Comparison of ENCODE assay signal across 15 cellular contexts in the genomic region with DNA sequence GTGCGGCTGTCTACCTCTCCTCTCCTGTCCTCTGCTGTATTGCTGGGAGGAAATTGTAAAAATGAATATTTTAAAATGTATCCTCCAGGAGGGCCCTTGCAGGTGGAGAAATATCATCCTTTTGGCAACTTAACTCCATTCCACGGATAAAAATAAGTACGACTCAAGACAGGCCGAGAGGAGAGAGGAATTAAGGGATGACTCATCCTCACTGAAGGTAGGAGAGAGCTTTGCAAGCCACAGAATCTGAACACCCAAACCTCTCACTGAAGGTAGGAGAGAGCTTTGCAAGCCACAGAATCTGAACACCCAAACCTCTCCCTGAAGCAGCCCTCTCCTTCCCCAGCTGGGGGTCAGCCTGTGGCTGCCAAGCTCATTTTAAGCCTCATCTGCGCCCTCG. TPM values are rescaled to one million over a fixed set of nuclear protein-coding genes. Genes with fewer than 3 reads are reported as not detected.
DNase-seq lines count a peak whose midpoint lies in the region; ATAC-seq and TF ChIP-seq lines count a peak whose summit lies in the region.
"Had no signal": no experiment of that assay in that cellular context is flagged by ENCODE, and none has a peak within 500 bp of the region (broad histone marks: within the 10 kb centered on the region; RNA-seq: fewer than 3 reads in every experiment).

No MANE protein-coding gene starts in this region.

- H3K36me3 Mint-ChIP-seq in activated naive CD4-positive, alpha-beta T cell treated with anti-CD3 and anti-CD28 coated beads, Interleukin-2, amount 50 U/mL, for 24 hours: peaks cover 14% of the 10 kb centered on the region
- H3K36me3 Mint-ChIP-seq: activated naive CD8-positive, alpha-beta T cell had no signal

- DNase-seq in activated naive CD4-positive, alpha-beta T cell (lab: John Stamatoyannopoulos, UW): no peak
- peak; percentile 43 for DNase-seq in iris pigment epithelial cell (ENCODE audit: low read depth)
- no peak for DNase-seq in left colon
- no peak for DNase-seq in Kasumi-1 (lab: John Stamatoyannopoulos, UW)
- DNase-seq: colonic mucosa, H7, lower lobe of right lung, NCI-H187 treated with DMSO at 0.1 percent for 48 hours, small intestine, stomach had no signal

- intact Hi-C loops in left colon (cut with DNase I, micrococcal nuclease): no loop called here

- TF ChIP-seq CTCF in VCaP (conservative IDR thresholded peaks at IDR 0.05): no peak

- ATAC-seq in left colon (no peak), GM19395 (IDR thresholded peaks at IDR 0.05; ENCODE audit: unreplicated experiment) (no peak)
- ATAC-seq: lower lobe of right lung had no signal

- peak overlapping the region; percentile 74 for H3K27ac Mint-ChIP-seq in activated naive CD4-positive, alpha-beta T cell treated with anti-CD3 and anti-CD28 coated beads, Interleukin-2, amount 50 U/mL, for 24 hours
- H3K27ac Mint-ChIP-seq: activated naive CD8-positive, alpha-beta T cell had no signal

- H3K27ac ChIP-seq in VCaP (peak overlapping the region; percentile 51), temporal lobe (ENCODE audit: low read depth, low read length) (peak overlapping the region; percentile 69)
- H3K27ac ChIP-seq: colonic mucosa, lower lobe of right lung had no signal

- H3K4me3 Mint-ChIP-seq in activated naive CD4-positive, alpha-beta T cell treated with anti-CD3 and anti-CD28 coated beads, Interleukin-2, amount 50 U/mL, for 24 hours: no peak overlapping the region
- H3K4me3 Mint-ChIP-seq: activated naive CD8-positive, alpha-beta T cell had no signal

- H3K4me1 Mint-ChIP-seq in activated naive CD4-positive, alpha-beta T cell treated with anti-CD3 and anti-CD28 coated beads, Interleukin-2, amount 50 U/mL, for 24 hours: no peaks in the 10 kb centered on the region

- no peaks in the 10 kb centered on the region for H3K9me3 Mint-ChIP-seq in activated naive CD4-positive, alpha-beta T cell treated with anti-CD3 and anti-CD28 coated beads, Interleukin-2, amount 50 U/mL, for 24 hours

- H3K27me3 Mint-ChIP-seq in activated naive CD4-positive, alpha-beta T cell treated with anti-CD3 and anti-CD28 coated beads, Interleukin-2, amount 50 U/mL, for 24 hours: no peaks in the 10 kb centered on the region
- H3K27me3 Mint-ChIP-seq: activated naive CD8-positive, alpha-beta T cell had no signal

RNA-seq across cellular contexts. Expression of gene SELENON, which starts 13.1 kb away (rescaled TPM):
- total RNA-seq in temporal lobe (16.5 TPM), left colon (10 to 100 TPM; 29.6 to 33.2 TPM)

RNA-seq across cellular contexts. Expression of gene MTFR1L, which starts 32.9 kb away (rescaled TPM):
- total RNA-seq in temporal lobe: 31.2 TPM
- 10 to 100 TPM; 42.1 to 59.4 TPM for total RNA-seq in left colon
